1 cellular context compared by ENCODE assay signal in the genomic region with DNA sequence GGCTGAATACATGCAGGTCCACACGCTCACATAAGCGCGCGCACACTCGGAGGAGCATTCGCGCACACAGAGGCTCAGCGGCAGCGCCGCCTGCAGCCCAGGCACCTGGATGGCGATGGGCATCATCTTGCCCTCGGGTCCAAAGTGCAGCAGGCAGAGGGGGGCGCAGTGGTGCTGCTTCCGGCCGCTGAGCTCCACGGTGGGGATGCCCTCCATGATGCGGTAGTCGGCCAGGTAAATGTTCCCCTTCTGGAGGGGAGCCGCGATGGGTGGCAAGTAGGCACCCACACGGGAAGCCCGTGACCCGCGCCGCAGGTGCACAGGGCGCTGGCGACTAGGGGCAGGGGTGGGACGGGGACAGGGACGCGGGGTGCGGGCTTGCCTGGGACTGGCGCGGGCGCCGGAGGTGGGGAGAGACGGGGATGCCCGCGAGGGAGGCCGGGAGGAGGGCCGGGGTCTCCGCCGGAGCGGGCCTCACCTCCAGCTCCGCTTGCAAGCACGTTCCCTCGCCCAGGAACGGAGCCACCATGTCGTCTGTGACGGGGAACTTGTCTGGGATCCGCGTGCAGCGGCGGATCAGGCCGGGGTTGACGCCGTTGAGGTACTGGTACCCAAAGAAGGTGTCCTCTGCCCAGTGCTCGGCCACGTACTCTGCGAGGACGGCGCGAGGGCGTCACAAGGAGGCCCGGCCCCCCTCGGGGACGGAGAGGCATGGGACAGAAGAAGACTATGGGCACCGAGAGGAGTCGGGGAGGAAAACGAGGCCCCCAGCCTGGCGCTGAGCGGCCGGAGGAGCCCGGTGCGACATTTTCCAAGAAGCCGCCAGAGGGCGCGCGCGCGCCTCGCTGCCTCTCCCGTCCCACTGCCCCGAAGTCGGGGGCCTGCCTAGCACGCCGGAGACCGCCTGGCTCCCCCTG.
A peak's percentile ranks its signal among the peaks of the same experiment; 100 is the strongest.
TF ChIP-seq lines count a peak whose summit lies in the region.

No MANE protein-coding gene starts in this region.

TF ChIP-seq in HEK293, 187 proteins besides CTCF, POLR2A, EP300 and RAD21 (continued from another document and continues in another):
- 0 out of 2 replicates have a peak, but pooled peaks have one; percentile 26 for TF ChIP-seq REST (tag by site-specific recombination; IDR thresholded peaks at IDR 0.05)
- peak; percentile 80 for TF ChIP-seq PRDM10 (tag by site-specific recombination; IDR thresholded peaks at IDR 0.05)
- TF ChIP-seq MYNN (tag by site-specific recombination; IDR thresholded peaks at IDR 0.05; ENCODE audit: borderline replicate concordance) = no peak
- peak; percentile 86 for TF ChIP-seq ZIC2 (tag by site-specific recombination; IDR thresholded peaks at IDR 0.05)
- no peak for TF ChIP-seq GFI1B (tag by site-specific recombination; IDR thresholded peaks at IDR 0.05)
- TF ChIP-seq, protein P1, sequence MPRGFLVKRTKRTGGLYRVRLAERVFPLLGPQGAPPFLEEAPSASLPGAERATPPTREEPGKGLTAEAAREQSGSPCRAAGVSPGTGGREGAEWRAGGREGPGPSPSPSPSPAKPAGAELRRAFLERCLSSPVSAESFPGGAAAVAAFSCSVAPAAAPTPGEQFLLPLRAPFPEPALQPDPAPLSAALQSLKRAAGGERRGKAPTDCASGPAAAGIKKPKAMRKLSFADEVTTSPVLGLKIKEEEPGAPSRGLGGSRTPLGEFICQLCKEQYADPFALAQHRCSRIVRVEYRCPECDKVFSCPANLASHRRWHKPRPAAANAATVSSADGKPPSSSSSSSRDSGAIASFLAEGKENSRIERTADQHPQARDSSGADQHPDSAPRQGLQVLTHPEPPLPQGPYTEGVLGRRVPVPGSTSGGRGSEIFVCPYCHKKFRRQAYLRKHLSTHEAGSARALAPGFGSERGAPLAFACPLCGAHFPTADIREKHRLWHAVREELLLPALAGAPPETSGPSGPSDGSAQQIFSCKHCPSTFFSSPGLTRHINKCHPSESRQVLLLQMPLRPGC (tag by site-specific recombination; IDR thresholded peaks at IDR 0.05) = no peak; the same call in 1 of the 2 replicates
- peak; percentile 94 for TF ChIP-seq ZEB2 (tag by site-specific recombination; IDR thresholded peaks at IDR 0.05)
- TF ChIP-seq ZNF223 (tag by site-specific recombination; IDR thresholded peaks at IDR 0.05) = no peak
- no peak for TF ChIP-seq ZNF423 (tag by site-specific recombination; IDR thresholded peaks at IDR 0.05)
- no peak for TF ChIP-seq ZNF664 (tag by site-specific recombination; IDR thresholded peaks at IDR 0.05)
- no peak for TF ChIP-seq ZFP41 (tag by site-specific recombination; IDR thresholded peaks at IDR 0.05; ENCODE audit: borderline replicate concordance)
- TF ChIP-seq GLIS2 (tag by site-specific recombination; IDR thresholded peaks at IDR 0.05) = peak; percentile 90
- TF ChIP-seq, protein P2, sequence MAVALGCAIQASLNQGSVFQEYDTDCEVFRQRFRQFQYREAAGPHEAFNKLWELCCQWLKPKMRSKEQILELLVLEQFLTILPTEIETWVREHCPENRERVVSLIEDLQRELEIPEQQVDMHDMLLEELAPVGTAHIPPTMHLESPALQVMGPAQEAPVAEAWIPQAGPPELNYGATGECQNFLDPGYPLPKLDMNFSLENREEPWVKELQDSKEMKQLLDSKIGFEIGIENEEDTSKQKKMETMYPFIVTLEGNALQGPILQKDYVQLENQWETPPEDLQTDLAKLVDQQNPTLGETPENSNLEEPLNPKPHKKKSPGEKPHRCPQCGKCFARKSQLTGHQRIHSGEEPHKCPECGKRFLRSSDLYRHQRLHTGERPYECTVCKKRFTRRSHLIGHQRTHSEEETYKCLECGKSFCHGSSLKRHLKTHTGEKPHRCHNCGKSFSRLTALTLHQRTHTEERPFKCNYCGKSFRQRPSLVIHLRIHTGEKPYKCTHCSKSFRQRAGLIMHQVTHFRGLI (tag by site-specific recombination; IDR thresholded peaks at IDR 0.05) = peak; percentile 77
- peak; percentile 71 for TF ChIP-seq ZNF501 (tag by site-specific recombination; IDR thresholded peaks at IDR 0.05)
- TF ChIP-seq GLI2 (tag by site-specific recombination; IDR thresholded peaks at IDR 0.05; ENCODE audit: borderline replicate concordance, low read depth) = no peak
- TF ChIP-seq ZBTB20 (tag by site-specific recombination; IDR thresholded peaks at IDR 0.05) = peak; percentile 99
- TF ChIP-seq YY2 (tag by site-specific recombination; IDR thresholded peaks at IDR 0.05) = peak; percentile 67
- TF ChIP-seq ZNF571 (tag by site-specific recombination; IDR thresholded peaks at IDR 0.05) = no peak
- no peak for TF ChIP-seq ZNF132 (tag by site-specific recombination; IDR thresholded peaks at IDR 0.05; ENCODE audit: borderline replicate concordance)
- peak; percentile 55 for TF ChIP-seq ZNF654 (tag by site-specific recombination; IDR thresholded peaks at IDR 0.05; ENCODE audit: low read depth)
- TF ChIP-seq, protein P3, sequence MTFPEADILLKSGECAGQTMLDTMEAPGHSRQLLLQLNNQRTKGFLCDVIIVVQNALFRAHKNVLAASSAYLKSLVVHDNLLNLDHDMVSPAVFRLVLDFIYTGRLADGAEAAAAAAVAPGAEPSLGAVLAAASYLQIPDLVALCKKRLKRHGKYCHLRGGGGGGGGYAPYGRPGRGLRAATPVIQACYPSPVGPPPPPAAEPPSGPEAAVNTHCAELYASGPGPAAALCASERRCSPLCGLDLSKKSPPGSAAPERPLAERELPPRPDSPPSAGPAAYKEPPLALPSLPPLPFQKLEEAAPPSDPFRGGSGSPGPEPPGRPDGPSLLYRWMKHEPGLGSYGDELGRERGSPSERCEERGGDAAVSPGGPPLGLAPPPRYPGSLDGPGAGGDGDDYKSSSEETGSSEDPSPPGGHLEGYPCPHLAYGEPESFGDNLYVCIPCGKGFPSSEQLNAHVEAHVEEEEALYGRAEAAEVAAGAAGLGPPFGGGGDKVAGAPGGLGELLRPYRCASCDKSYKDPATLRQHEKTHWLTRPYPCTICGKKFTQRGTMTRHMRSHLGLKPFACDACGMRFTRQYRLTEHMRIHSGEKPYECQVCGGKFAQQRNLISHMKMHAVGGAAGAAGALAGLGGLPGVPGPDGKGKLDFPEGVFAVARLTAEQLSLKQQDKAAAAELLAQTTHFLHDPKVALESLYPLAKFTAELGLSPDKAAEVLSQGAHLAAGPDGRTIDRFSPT (tag by site-specific recombination; IDR thresholded peaks at IDR 0.05) = peak; percentile 100
- TF ChIP-seq, protein P4, sequence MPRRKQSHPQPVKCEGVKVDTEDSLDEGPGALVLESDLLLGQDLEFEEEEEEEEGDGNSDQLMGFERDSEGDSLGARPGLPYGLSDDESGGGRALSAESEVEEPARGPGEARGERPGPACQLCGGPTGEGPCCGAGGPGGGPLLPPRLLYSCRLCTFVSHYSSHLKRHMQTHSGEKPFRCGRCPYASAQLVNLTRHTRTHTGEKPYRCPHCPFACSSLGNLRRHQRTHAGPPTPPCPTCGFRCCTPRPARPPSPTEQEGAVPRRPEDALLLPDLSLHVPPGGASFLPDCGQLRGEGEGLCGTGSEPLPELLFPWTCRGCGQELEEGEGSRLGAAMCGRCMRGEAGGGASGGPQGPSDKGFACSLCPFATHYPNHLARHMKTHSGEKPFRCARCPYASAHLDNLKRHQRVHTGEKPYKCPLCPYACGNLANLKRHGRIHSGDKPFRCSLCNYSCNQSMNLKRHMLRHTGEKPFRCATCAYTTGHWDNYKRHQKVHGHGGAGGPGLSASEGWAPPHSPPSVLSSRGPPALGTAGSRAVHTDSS (tag by site-specific recombination; IDR thresholded peaks at IDR 0.05) = peak; percentile 39; the same call in 1 of the 2 replicates
- 0 out of 2 replicates have a peak, but pooled peaks have one; percentile 10 for TF ChIP-seq ZBTB21 (tag by site-specific recombination; IDR thresholded peaks at IDR 0.05)
- TF ChIP-seq ZNF660 (tag by site-specific recombination; IDR thresholded peaks at IDR 0.05) = peak; percentile 76
- TF ChIP-seq ZNF707 (tag by site-specific recombination; IDR thresholded peaks at IDR 0.05) = peak; percentile 19; the same call in 1 of the 2 replicates
- no peak for TF ChIP-seq ZNF473 (tag by site-specific recombination; IDR thresholded peaks at IDR 0.05)
- no peak for TF ChIP-seq ZNF48 (tag by site-specific recombination; IDR thresholded peaks at IDR 0.05)
- TF ChIP-seq ZNF324 (tag by site-specific recombination; IDR thresholded peaks at IDR 0.05) = 0 out of 2 replicates have a peak, but pooled peaks have one; percentile 18
- 0 out of 2 replicates have a peak, but pooled peaks have one; percentile 74 for TF ChIP-seq ZSCAN30 (tag by site-specific recombination; IDR thresholded peaks at IDR 0.05)
- TF ChIP-seq TRIM28 (IDR thresholded peaks at IDR 0.05; ENCODE audit: borderline replicate concordance, low read length) = no peak
- TF ChIP-seq, protein P5, sequence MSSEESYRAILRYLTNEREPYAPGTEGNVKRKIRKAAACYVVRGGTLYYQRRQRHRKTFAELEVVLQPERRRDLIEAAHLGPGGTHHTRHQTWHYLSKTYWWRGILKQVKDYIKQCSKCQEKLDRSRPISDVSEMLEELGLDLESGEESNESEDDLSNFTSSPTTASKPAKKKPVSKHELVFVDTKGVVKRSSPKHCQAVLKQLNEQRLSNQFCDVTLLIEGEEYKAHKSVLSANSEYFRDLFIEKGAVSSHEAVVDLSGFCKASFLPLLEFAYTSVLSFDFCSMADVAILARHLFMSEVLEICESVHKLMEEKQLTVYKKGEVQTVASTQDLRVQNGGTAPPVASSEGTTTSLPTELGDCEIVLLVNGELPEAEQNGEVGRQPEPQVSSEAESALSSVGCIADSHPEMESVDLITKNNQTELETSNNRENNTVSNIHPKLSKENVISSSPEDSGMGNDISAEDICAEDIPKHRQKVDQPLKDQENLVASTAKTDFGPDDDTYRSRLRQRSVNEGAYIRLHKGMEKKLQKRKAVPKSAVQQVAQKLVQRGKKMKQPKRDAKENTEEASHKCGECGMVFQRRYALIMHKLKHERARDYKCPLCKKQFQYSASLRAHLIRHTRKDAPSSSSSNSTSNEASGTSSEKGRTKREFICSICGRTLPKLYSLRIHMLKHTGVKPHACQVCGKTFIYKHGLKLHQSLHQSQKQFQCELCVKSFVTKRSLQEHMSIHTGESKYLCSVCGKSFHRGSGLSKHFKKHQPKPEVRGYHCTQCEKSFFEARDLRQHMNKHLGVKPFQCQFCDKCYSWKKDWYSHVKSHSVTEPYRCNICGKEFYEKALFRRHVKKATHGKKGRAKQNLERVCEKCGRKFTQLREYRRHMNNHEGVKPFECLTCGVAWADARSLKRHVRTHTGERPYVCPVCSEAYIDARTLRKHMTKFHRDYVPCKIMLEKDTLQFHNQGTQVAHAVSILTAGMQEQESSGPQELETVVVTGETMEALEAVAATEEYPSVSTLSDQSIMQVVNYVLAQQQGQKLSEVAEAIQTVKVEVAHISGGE (tag by site-specific recombination; conservative IDR thresholded peaks at IDR 0.05; ENCODE audit: low read depth) = peak; percentile 84
